ENCODE assay signal across 16 cellular contexts in genomic region chr11:66892926-66893325, GRCh38. TPM values are rescaled to one million over a fixed set of nuclear protein-coding genes. Genes with fewer than 3 reads are reported as not detected.
DNase-seq lines count a peak whose midpoint lies in the region; ATAC-seq and TF ChIP-seq lines count a peak whose summit lies in the region.
"Had no signal": no experiment of that assay in that cellular context is flagged by ENCODE, and none has a peak within 500 bp of the region (broad histone marks: within the 10 kb centered on the region; RNA-seq: fewer than 3 reads in every experiment).

No MANE protein-coding gene starts in this region.

- H3K9me3 ChIP-seq in OCI-LY3 (ENCODE audit: insufficient read depth, low read length) (no peaks in the 10 kb centered on the region), fibroblast of lung (ENCODE audit: control insufficient read depth, insufficient read depth, low read depth, low read length) (no peaks in the 10 kb centered on the region), gastrocnemius medialis (no peaks in the 10 kb centered on the region)
- H3K9me3 ChIP-seq: HAP-1, left ventricle myocardium inferior, prostate gland, suprapubic skin had no signal

- no peak overlapping the region for H3K27ac Mint-ChIP-seq in activated T-helper 1 cell treated with anti-CD3 and anti-CD28 coated beads, Interleukin-12 subunit alpha, Interleukin-12 subunit beta, Interleukin-2, Interleukin-4 antibody, amounts not matched to agents 30 ng/mL and 10 ng/mL and 1 ng/mL, durations not matched to agents 14 hours and 24 hours and 36 hours
- H3K27ac Mint-ChIP-seq: activated CD8-positive, alpha-beta T cell treated with anti-CD3 and anti-CD28 coated beads, Interleukin-2, amount 10 ng/mL, durations not matched to agents 7 days and 5 days had no signal

- H3K4me1 ChIP-seq in OCI-LY3 (ENCODE audit: low read length) = peaks cover 37% of the 10 kb centered on the region
- H3K4me1 ChIP-seq in fibroblast of lung (ENCODE audit: control insufficient read depth, extremely low read depth, insufficient read depth, low read length) = peaks cover 5% of the 10 kb centered on the region
- peaks cover 0 to 38% of the 10 kb centered on the region in 2 donors for H3K4me1 ChIP-seq in gastrocnemius medialis
- H3K4me1 ChIP-seq: prostate gland had no signal

- H3K9ac ChIP-seq in OCI-LY3 (ENCODE audit: low read length) = no peak overlapping the region
- H3K9ac ChIP-seq in fibroblast of lung (ENCODE audit: insufficient read depth, low read length) = no peak overlapping the region

- H3K4me1 Mint-ChIP-seq in activated T-helper 1 cell treated with anti-CD3 and anti-CD28 coated beads, Interleukin-12 subunit alpha, Interleukin-12 subunit beta, Interleukin-2, Interleukin-4 antibody, amounts not matched to agents 30 ng/mL and 10 ng/mL and 1 ng/mL, durations not matched to agents 14 hours and 24 hours and 36 hours (ENCODE audit: low read depth) = peaks cover 19% of the 10 kb centered on the region

- H3K9me3 Mint-ChIP-seq in activated T-helper 1 cell treated with anti-CD3 and anti-CD28 coated beads, Interleukin-12 subunit alpha, Interleukin-12 subunit beta, Interleukin-2, Interleukin-4 antibody, amounts not matched to agents 30 ng/mL and 10 ng/mL and 1 ng/mL, durations not matched to agents 14 hours and 24 hours and 36 hours = no peaks in the 10 kb centered on the region

- H3K4me3 ChIP-seq in OCI-LY3 (ENCODE audit: low read length) (no peak overlapping the region), fibroblast of lung (replicated peaks in 1 of 4; ENCODE audit: control extremely low read depth in 1 of 4, insufficient read depth in 1 of 4, low read depth in 3 of 4, low read length in 4 of 4) (no peak overlapping the region), gastrocnemius medialis (no peak overlapping the region)
- H3K4me3 ChIP-seq: HAP-1, left ventricle myocardium inferior, prostate gland, suprapubic skin had no signal

- H2AFZ ChIP-seq in OCI-LY3 (ENCODE audit: low read depth, low read length) = no peak overlapping the region
- H2AFZ ChIP-seq in fibroblast of lung (ENCODE audit: low read length) = no peak overlapping the region

- no peaks in the 10 kb centered on the region for H4K20me1 ChIP-seq in OCI-LY3 (ENCODE audit: insufficient read depth, low read length)
- H4K20me1 ChIP-seq in fibroblast of lung (ENCODE audit: control insufficient read depth, extremely low read depth, insufficient read depth, low read length) = no peaks in the 10 kb centered on the region

- ATAC-seq in gastrocnemius medialis = no peak

- peaks cover 11% of the 10 kb centered on the region for H3K27me3 Mint-ChIP-seq in activated T-helper 1 cell treated with anti-CD3 and anti-CD28 coated beads, Interleukin-12 subunit alpha, Interleukin-12 subunit beta, Interleukin-2, Interleukin-4 antibody, amounts not matched to agents 30 ng/mL and 10 ng/mL and 1 ng/mL, durations not matched to agents 14 hours and 24 hours and 36 hours (ENCODE audit: insufficient read depth)

- no peak for TF ChIP-seq CTCF in OCI-LY3 (IDR thresholded peaks at IDR 0.05; ENCODE audit: low read depth, low read length)
- no peak for TF ChIP-seq CTCF in fibroblast of lung (conservative IDR thresholded peaks at IDR 0.05 in 1 of 2, IDR thresholded peaks at IDR 0.05 in 1 of 2; ENCODE audit: low read depth in 1 of 2, low read length in 2 of 2)
- TF ChIP-seq CTCF in gastrocnemius medialis (IDR thresholded peaks at IDR 0.05 in 4 of 5, conservative IDR thresholded peaks at IDR 0.05 in 1 of 5) = no peak

- H3K36me3 ChIP-seq in OCI-LY3 (replicated peaks; ENCODE audit: low read depth, low read length) (no peaks in the 10 kb centered on the region), fibroblast of lung (ENCODE audit: control insufficient read depth, insufficient read depth, low read length) (no peaks in the 10 kb centered on the region), gastrocnemius medialis (no peaks in the 10 kb centered on the region)
- H3K36me3 ChIP-seq: HAP-1, left ventricle myocardium inferior, prostate gland, suprapubic skin had no signal

- in situ Hi-C loops in gastrocnemius medialis (cut with MboI; ENCODE audit: low sequenced_read_pairs in 4 of 4) = no loop called here

- no peak for TF ChIP-seq POLR2A in gastrocnemius medialis (IDR thresholded peaks at IDR 0.05)

- H3K79me2 ChIP-seq in OCI-LY3 (ENCODE audit: low read length) = no peaks in the 10 kb centered on the region
- H3K79me2 ChIP-seq in fibroblast of lung (ENCODE audit: control insufficient read depth, insufficient read depth, low read length) = no peaks in the 10 kb centered on the region

- H3K27me3 ChIP-seq in OCI-LY3 (ENCODE audit: low read depth, low read length) = peaks cover 26% of the 10 kb centered on the region
- no peaks in the 10 kb centered on the region for H3K27me3 ChIP-seq in fibroblast of lung (ENCODE audit: control insufficient read depth, insufficient read depth, low read length)
- H3K27me3 ChIP-seq in gastrocnemius medialis = no peaks in the 10 kb centered on the region
- H3K27me3 ChIP-seq: suprapubic skin had no signal

- H3K27ac ChIP-seq in OCI-LY3 (ENCODE audit: low read length) (no peak overlapping the region), fibroblast of lung (ENCODE audit: insufficient read depth, low read length) (no peak overlapping the region), gastrocnemius medialis (peak overlapping the region in 3 of 4 donors; percentile 77 to 95 (median 83))
- H3K27ac ChIP-seq: left ventricle myocardium inferior, prostate gland had no signal

- peak; percentile 63 for DNase-seq in HCEC 1CT
- DNase-seq in fibroblast of lung (ENCODE audit: low read depth in 2 of 2) = peak; percentile 8 to 23
- peak in 1 of 2 donors; percentile 33 for DNase-seq in gastrocnemius medialis
- no peak for DNase-seq in NOMO-1 (lab: John Stamatoyannopoulos, UW; ENCODE audit: unreplicated experiment in 2 of 2)
- no peak for DNase-seq in hippocampal formation (lab: John Stamatoyannopoulos, UW)
- no peak for DNase-seq in activated T-helper 1 cell treated with anti-CD3 and anti-CD28 coated beads, Interleukin-12 subunit alpha, Interleukin-12 subunit beta, Interleukin-2, Interleukin-4 antibody, amounts not matched to agents 30 ng/mL and 10 ng/mL and 1 ng/mL, durations not matched to agents 14 hours and 24 hours and 36 hours (ENCODE audit: low spot score)
- DNase-seq: activated naive CD4-positive, alpha-beta T cell; activated T-cell treated with anti-CD3 and anti-CD28 coated beads, Interleukin-2, amount 50 U/mL, for 1 hour; left ventricle myocardium inferior; midbrain; NCI-H1105 treated with DMSO at 0.1 percent for 48 hours had no signal

- intact Hi-C loops in gastrocnemius medialis (cut with DNase I; ENCODE audit: low total_unique reads) = loop anchor here (1.0 to 5.0 kb wide), 2 partner anchors 37 to 64 kb away; partner anchors contain the start of gene PC
- intact Hi-C loops in activated T-helper 1 cell treated with anti-CD3 and anti-CD28 coated beads, Interleukin-12 subunit alpha, Interleukin-12 subunit beta, Interleukin-2, Interleukin-4 antibody, amounts not matched to agents 30 ng/mL and 10 ng/mL and 1 ng/mL, durations not matched to agents 14 hours and 24 hours and 36 hours (cut with micrococcal nuclease) = no loop called here

- no peak overlapping the region for H3K4me3 Mint-ChIP-seq in activated T-helper 1 cell treated with anti-CD3 and anti-CD28 coated beads, Interleukin-12 subunit alpha, Interleukin-12 subunit beta, Interleukin-2, Interleukin-4 antibody, amounts not matched to agents 30 ng/mL and 10 ng/mL and 1 ng/mL, durations not matched to agents 14 hours and 24 hours and 36 hours
- H3K4me3 Mint-ChIP-seq: activated CD8-positive, alpha-beta T cell treated with anti-CD3 and anti-CD28 coated beads, Interleukin-2, amount 10 ng/mL, durations not matched to agents 7 days and 5 days had no signal

- peak overlapping the region; percentile 55 for H3K4me2 ChIP-seq in OCI-LY3 (ENCODE audit: low read length)
- peak overlapping the region; percentile 35 for H3K4me2 ChIP-seq in fibroblast of lung (ENCODE audit: extremely low read depth, insufficient read depth, low read length)

- H3K36me3 Mint-ChIP-seq in activated T-helper 1 cell treated with anti-CD3 and anti-CD28 coated beads, Interleukin-12 subunit alpha, Interleukin-12 subunit beta, Interleukin-2, Interleukin-4 antibody, amounts not matched to agents 30 ng/mL and 10 ng/mL and 1 ng/mL, durations not matched to agents 14 hours and 24 hours and 36 hours (ENCODE audit: low read depth) = no peaks in the 10 kb centered on the region

RNA-seq across cellular contexts. Expression of gene LRFN4, which starts 36.1 kb away (rescaled TPM):
- total RNA-seq in fibroblast of lung = 10.5 and 14.5 TPM in 2 replicates
- 3.8 and 5.7 TPM in 2 replicates for polyA plus RNA-seq in fibroblast of lung
- polyA plus RNA-seq in fibroblast of lung (2012) = 8.7 and 17.9 TPM in 2 replicates
- 2.3 and 2.6 TPM in 2 replicates for polyA minus RNA-seq in fibroblast of lung (ENCODE audit: low replicate concordance)
- total RNA-seq in gastrocnemius medialis = 10 to 100 TPM in 2 of 4 donors, 1 to 10 TPM in 2; 8.6 to 12.1 (median 10.1) TPM
- 48.4 and 49.6 TPM in 2 replicates for total RNA-seq in activated T-helper 1 cell treated with anti-CD3 and anti-CD28 coated beads, Interleukin-12 subunit alpha, Interleukin-12 subunit beta, Interleukin-2, Interleukin-4 antibody, amounts not matched to agents 30 ng/mL and 10 ng/mL and 1 ng/mL, durations not matched to agents 14 hours and 24 hours and 36 hours

RNA-seq across cellular contexts. Expression of gene RCE1, which starts 49.7 kb away (rescaled TPM):
- 13.4 and 14.4 TPM in 2 replicates for total RNA-seq in fibroblast of lung
- 7.0 and 9.4 TPM in 2 replicates for polyA plus RNA-seq in fibroblast of lung
- polyA plus RNA-seq in fibroblast of lung (2012) = 8.6 and 13.6 TPM in 2 replicates
- polyA minus RNA-seq in fibroblast of lung (ENCODE audit: low replicate concordance) = 15.1 and 21.5 TPM in 2 replicates
- 10 to 100 TPM in 1 of 4 donors, 1 to 10 TPM in 3; 6.6 to 11.8 (median 8.3) TPM for total RNA-seq in gastrocnemius medialis
- 30.9 and 34.4 TPM in 2 replicates for total RNA-seq in activated T-helper 1 cell treated with anti-CD3 and anti-CD28 coated beads, Interleukin-12 subunit alpha, Interleukin-12 subunit beta, Interleukin-2, Interleukin-4 antibody, amounts not matched to agents 30 ng/mL and 10 ng/mL and 1 ng/mL, durations not matched to agents 14 hours and 24 hours and 36 hours

Comparison
In these comparisons a context has a peak if more than half of its experiments do, and no peak if none do; other contexts are left out.
1. DNase-seq: peak in HCEC 1CT (single experiment) and fibroblast of lung (2 of 2); none in NOMO-1 (0 of 2), hippocampal formation (0 of 2) and activated T-helper 1 cell treated with anti-CD3 and anti-CD28 coated beads, Interleukin-12 subunit alpha, Interleukin-12 subunit beta, Interleukin-2, Interleukin-4 antibody, amounts not matched to agents 30 ng/mL and 10 ng/mL and 1 ng/mL, durations not matched to agents 14 hours and 24 hours and 36 hours (single experiment).
2. H3K27ac ChIP-seq: peak in gastrocnemius medialis (3 of 4); none in OCI-LY3 (single experiment) and fibroblast of lung (single experiment).